8 cellular contexts compared by ENCODE assay signal in the genomic region with DNA sequence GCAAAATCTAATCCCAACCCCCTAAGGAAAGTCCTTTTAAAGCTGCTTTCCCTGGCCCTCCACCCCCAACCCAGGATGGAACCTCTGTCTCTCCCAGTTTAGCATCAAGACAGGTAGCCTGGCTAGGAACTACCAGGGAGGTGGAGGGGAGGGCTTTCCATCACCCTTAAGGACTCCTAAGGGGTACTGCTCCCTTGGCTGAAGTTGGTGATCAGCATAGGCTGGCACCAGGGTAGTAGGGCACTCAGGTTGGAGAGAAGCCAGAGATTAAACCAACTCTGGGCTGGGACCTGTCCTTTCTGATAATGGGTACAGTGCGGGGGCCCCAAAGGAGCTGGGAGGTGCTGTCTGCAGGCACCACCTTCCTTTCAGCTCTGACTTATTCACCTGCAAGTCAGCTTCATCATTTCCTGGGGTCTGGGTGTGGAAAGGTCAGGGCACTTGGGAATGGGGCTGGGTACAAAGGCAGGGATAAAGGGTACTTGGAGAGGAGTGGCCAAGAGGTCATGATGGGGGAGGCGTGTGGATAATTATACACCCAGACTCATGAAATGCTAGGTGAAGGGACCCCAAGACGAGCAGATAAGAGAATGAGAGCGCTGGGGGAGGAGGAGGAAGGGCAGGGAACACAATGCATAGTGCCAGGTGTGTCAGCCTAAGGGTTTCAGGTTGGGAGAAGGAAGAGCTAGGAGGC. TPM values are rescaled to one million over a fixed set of nuclear protein-coding genes. Genes with fewer than 3 reads are reported as not detected.
DNase-seq lines count a peak whose midpoint lies in the region; ATAC-seq and TF ChIP-seq lines count a peak whose summit lies in the region.

No MANE protein-coding gene starts in this region.

- 4% methylated on average over 3 to 4 of the region's 4 CpGs for WGBS in mesodermal cell (ENCODE audit: insufficient coverage in 2 of 2), 2 experiments
- 0 to 2% methylated on average over 4 of the region's 4 CpGs for WGBS in upper lobe of left lung, 2 donors

- peaks cover 19 to 36% of the 10 kb centered on the region in 2 donors for H3K4me1 ChIP-seq in breast epithelium
- H3K4me1 ChIP-seq in mesodermal cell (ENCODE audit: control insufficient read depth, insufficient read depth, low read length, poor library complexity, severe bottlenecking): peaks cover 54% of the 10 kb centered on the region
- H3K4me1 ChIP-seq in upper lobe of left lung: peaks cover 68 to 86% (median 83%) of the 10 kb centered on the region in 4 donors

- H3K27me3 ChIP-seq in breast epithelium (no peaks in the 10 kb centered on the region), upper lobe of left lung (no peaks in the 10 kb centered on the region)

- peak overlapping the region; percentile 96 to 99 for H3K27ac ChIP-seq in breast epithelium
- peak overlapping the region; percentile 82 for H3K27ac ChIP-seq in mesodermal cell (ENCODE audit: low read depth, low read length, severe bottlenecking)
- H3K27ac ChIP-seq in upper lobe of left lung: peak overlapping the region; percentile 85 to 100 (median 98)

- TF ChIP-seq EP300 in upper lobe of left lung (IDR thresholded peaks at IDR 0.05): no peak

- intact Hi-C loops in breast epithelium (cut with DNase I; ENCODE audit: low total_unique reads): no loop called here

- DNase-seq in COLO668 (lab: John Stamatoyannopoulos, UW; ENCODE audit: unreplicated experiment) (peak; percentile 28), NAMALWA (ENCODE audit: low spot score) (peak; percentile 53), breast epithelium (ENCODE audit: low spot score in 2 of 2) (no peak), upper lobe of left lung (no peak), pons (ENCODE audit: low spot score) (no peak), T1000 (lab: John Stamatoyannopoulos, UW) (no peak), foreskin melanocyte (no peak)

- ATAC-seq in upper lobe of left lung (ENCODE audit: low FRiP score in 2 of 2): peak in 1 of 2 donors; percentile 1

- TF ChIP-seq POLR2A in breast epithelium (IDR thresholded peaks at IDR 0.05): no peak
- TF ChIP-seq POLR2A in upper lobe of left lung (IDR thresholded peaks at IDR 0.05): no peak

- TF ChIP-seq CTCF in breast epithelium (IDR thresholded peaks at IDR 0.05) (no peak), upper lobe of left lung (IDR thresholded peaks at IDR 0.05) (no peak)

- H3K9me3 ChIP-seq in breast epithelium: no peaks in the 10 kb centered on the region
- H3K9me3 ChIP-seq in mesodermal cell (ENCODE audit: control insufficient read depth, low read length): no peaks in the 10 kb centered on the region
- H3K9me3 ChIP-seq in upper lobe of left lung: no peaks in the 10 kb centered on the region

- H3K36me3 ChIP-seq in breast epithelium (no peaks in the 10 kb centered on the region), mesodermal cell (ENCODE audit: control insufficient read depth, insufficient read depth, low read length) (peaks cover 20% of the 10 kb centered on the region), upper lobe of left lung (peaks cover 0 to 5% (median 0%) of the 10 kb centered on the region in 4 donors)

- H3K4me3 ChIP-seq in breast epithelium (peak overlapping the region; percentile 87 to 98 (median 95)), mesodermal cell (ENCODE audit: extremely low read depth, insufficient read depth, low read length, poor library complexity, severe bottlenecking) (peak overlapping the region; percentile 80), upper lobe of left lung (peak overlapping the region; percentile 60 to 97 (median 66))

RNA-seq across cellular contexts. Expression of a gene that starts 1.3 kb away (rescaled TPM):
- total RNA-seq in breast epithelium (10 to 100 TPM; 81.8 to 93.7 (median 90.4) TPM), upper lobe of left lung (100 to 1,000 TPM; 198 to 969 (median 229) TPM)
- polyA plus RNA-seq in mesodermal cell (2013, experiment 1 of 2): 106 TPM
- 77.0 TPM for polyA plus RNA-seq in mesodermal cell (2013, experiment 2 of 2)

RNA-seq across cellular contexts. Expression of a gene that starts 35.6 kb away (rescaled TPM):
- total RNA-seq in breast epithelium: not detected
- not detected for polyA plus RNA-seq in mesodermal cell (2013, experiment 1 of 2)
- not detected for polyA plus RNA-seq in mesodermal cell (2013, experiment 2 of 2)
- not detected for total RNA-seq in upper lobe of left lung

RNA-seq across cellular contexts. Expression of a gene that starts 42.8 kb away (rescaled TPM):
- total RNA-seq in breast epithelium: 10 to 100 TPM; 52.0 to 81.5 (median 64.2) TPM
- polyA plus RNA-seq in mesodermal cell (2013, experiment 1 of 2): 37.3 TPM
- polyA plus RNA-seq in mesodermal cell (2013, experiment 2 of 2): 39.6 TPM
- total RNA-seq in upper lobe of left lung: 100 to 1,000 TPM in 1 of 6 donors, 10 to 100 TPM in 5; 30.4 to 105 (median 37.6) TPM

RNA-seq across cellular contexts. Expression of a gene that starts 43.7 kb away (rescaled TPM):
- total RNA-seq in breast epithelium (100 to 1,000 TPM; 305 to 407 (median 370) TPM), upper lobe of left lung (100 to 1,000 TPM in 5 of 6 donors, 10 to 100 TPM in 1; 66.0 to 395 (median 228) TPM)
- 466 TPM for polyA plus RNA-seq in mesodermal cell (2013, experiment 1 of 2)
- polyA plus RNA-seq in mesodermal cell (2013, experiment 2 of 2): 390 TPM

Comparison
In these comparisons a context has a peak if more than half of its experiments do, and no peak if none do; other contexts are left out.
1. DNase-seq: peak in COLO668 (single experiment) and NAMALWA (single experiment); none in breast epithelium (0 of 2), upper lobe of left lung (0 of 2), pons (single experiment), T1000 (single experiment) and foreskin melanocyte (single experiment).
2. Peak in every context shown above with its lines, with median percentiles within 50 percentile points of each other: H3K27ac ChIP-seq and H3K4me3 ChIP-seq.